In the genomic region with DNA sequence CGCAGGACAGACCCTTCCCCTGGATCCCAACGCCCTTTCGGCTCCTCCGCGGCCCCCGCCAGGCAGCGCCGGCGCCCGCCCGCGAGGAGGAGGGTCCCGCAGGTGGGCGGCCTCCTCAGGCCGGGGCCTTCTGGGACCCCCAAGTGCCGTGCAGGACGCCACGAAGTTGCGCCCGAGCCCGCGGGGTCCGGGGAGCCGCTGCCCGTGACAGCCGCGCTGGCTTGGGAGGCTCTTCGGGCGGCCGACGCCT, we compare ENCODE assay signal across 8 cellular contexts. TPM values are rescaled to one million over a fixed set of nuclear protein-coding genes. Genes with fewer than 3 reads are reported as not detected.
A peak's percentile ranks its signal among the peaks of the same experiment; 100 is the strongest.
DNase-seq lines count a peak whose midpoint lies in the region; ATAC-seq and TF ChIP-seq lines count a peak whose summit lies in the region.

No MANE protein-coding gene starts in this region.

- DNase-seq in osteoblast (ENCODE audit: insufficient read length, low spot score, missing footprints) (no peak), EL (no peak)

- H3K9me3 ChIP-seq in Loucy (ENCODE audit: insufficient read depth, low read depth, low read length) = no peaks in the 10 kb centered on the region
- H3K9me3 ChIP-seq in endocrine pancreas (ENCODE audit: control insufficient read depth, low read length) = no peaks in the 10 kb centered on the region
- no peaks in the 10 kb centered on the region for H3K9me3 ChIP-seq in osteoblast (ENCODE audit: low read depth, low read length)

- no peak for TF ChIP-seq CTCF in Loucy (conservative IDR thresholded peaks at IDR 0.05; ENCODE audit: low read length)
- TF ChIP-seq CTCF in osteoblast (IDR thresholded peaks at IDR 0.05; ENCODE audit: extremely low read depth, low read depth, low read length) = no peak

- H3K27me3 ChIP-seq in Loucy (ENCODE audit: insufficient read depth, low read length, poor library complexity, severe bottlenecking) (no peaks in the 10 kb centered on the region), endocrine pancreas (ENCODE audit: control insufficient read depth, insufficient read depth, low read length) (no peaks in the 10 kb centered on the region), osteoblast (ENCODE audit: insufficient read depth, low read length) (no peaks in the 10 kb centered on the region)

- H3K4me3 ChIP-seq in Loucy (ENCODE audit: low read length, poor library complexity, severe bottlenecking) (peak overlapping the region; percentile 94), endocrine pancreas (ENCODE audit: control insufficient read depth, insufficient read depth, low read length) (peak overlapping the region; percentile 82), osteoblast (ENCODE audit: insufficient read depth, low read length) (peak overlapping the region; percentile 84)

- peaks cover 23% of the 10 kb centered on the region for H3K4me1 ChIP-seq in Loucy (ENCODE audit: insufficient read depth, low read length, poor library complexity, severe bottlenecking)
- peaks cover 4% of the 10 kb centered on the region for H3K4me1 ChIP-seq in endocrine pancreas (ENCODE audit: control insufficient read depth, insufficient read depth, low read length)
- H3K4me1 ChIP-seq in osteoblast (ENCODE audit: insufficient read depth, low read length) = peaks cover 34% of the 10 kb centered on the region

- peak overlapping the region; percentile 99 for H3K4me2 ChIP-seq in Loucy (ENCODE audit: low read depth, low read length, poor library complexity, severe bottlenecking)
- H3K4me2 ChIP-seq in osteoblast (ENCODE audit: insufficient read depth, low read length) = peak overlapping the region; percentile 93

- H4K20me1 ChIP-seq in Loucy (ENCODE audit: insufficient read depth, low read length, poor library complexity, severe bottlenecking) (peaks cover 3% of the 10 kb centered on the region), osteoblast (ENCODE audit: insufficient read depth, low read length) (peaks cover 16% of the 10 kb centered on the region)

- peak overlapping the region; percentile 75 for H2AFZ ChIP-seq in Loucy (ENCODE audit: low read length)
- peak overlapping the region; percentile 69 for H2AFZ ChIP-seq in osteoblast (ENCODE audit: low read length)

- H3F3A ChIP-seq in Loucy (ENCODE audit: low read depth) = 0 out of 2 replicates have a peak, but pooled peaks cover 4% of the 10 kb centered on the region

- peak overlapping the region; percentile 86 for H3K9ac ChIP-seq in Loucy (ENCODE audit: low read depth, low read length, poor library complexity, severe bottlenecking)
- peak overlapping the region; percentile 69 for H3K9ac ChIP-seq in endocrine pancreas (ENCODE audit: control insufficient read depth, insufficient read depth, low read length)

- ATAC-seq in GM18873 (IDR thresholded peaks at IDR 0.05; ENCODE audit: low FRiP score, unreplicated experiment) (peak; percentile 15), HG03432 (IDR thresholded peaks at IDR 0.05; ENCODE audit: unreplicated experiment) (no peak), HG02763 (IDR thresholded peaks at IDR 0.05; ENCODE audit: unreplicated experiment) (no peak), GM18858 (IDR thresholded peaks at IDR 0.05; ENCODE audit: unreplicated experiment) (no peak)

- no peaks in the 10 kb centered on the region for H3K36me3 ChIP-seq in Loucy (ENCODE audit: insufficient read depth, low read length)
- no peaks in the 10 kb centered on the region for H3K36me3 ChIP-seq in endocrine pancreas (ENCODE audit: control insufficient read depth, insufficient read depth, low read length)
- no peaks in the 10 kb centered on the region for H3K36me3 ChIP-seq in osteoblast (ENCODE audit: insufficient read depth, low read length)

- peaks cover 21% of the 10 kb centered on the region for H3K79me2 ChIP-seq in Loucy (ENCODE audit: insufficient read depth, low read length)
- H3K79me2 ChIP-seq in osteoblast (ENCODE audit: insufficient read depth, low read length) = peaks cover 47% of the 10 kb centered on the region

- H3K27ac ChIP-seq in osteoblast (ENCODE audit: low read depth, low read length) = peak overlapping the region; percentile 74

- no peaks in the 10 kb centered on the region for H3K9me2 ChIP-seq in Loucy (replicated peaks; ENCODE audit: low read depth, low read length)

RNA-seq across cellular contexts. Expression of a gene that starts 0.5 kb away (rescaled TPM):
- total RNA-seq in osteoblast = 12.1 and 12.7 TPM in 2 replicates
